1 cellular context compared by ENCODE assay signal in genomic region chr1:107640207-107640606, GRCh38.
A peak's percentile ranks its signal among the peaks of the same experiment; 100 is the strongest.
TF ChIP-seq lines count a peak whose summit lies in the region.

No MANE protein-coding gene starts in this region.

TF ChIP-seq in H1, 55 proteins besides CTCF, POLR2A, EP300 and RAD21:
- TF ChIP-seq MAX (IDR thresholded peaks at IDR 0.05) (no peak), SP2 (IDR thresholded peaks at IDR 0.05; ENCODE audit: low read length) (no peak), CTBP2 (IDR thresholded peaks at IDR 0.05; ENCODE audit: borderline replicate concordance, insufficient read depth, insufficient read length, low read length) (no peak), SP1 (IDR thresholded peaks at IDR 0.05; ENCODE audit: low read depth, low read length) (no peak), ZNF274 (IDR thresholded peaks at IDR 0.05; ENCODE audit: borderline replicate concordance, extremely low read depth, low read length) (no peak), BACH1 (IDR thresholded peaks at IDR 0.05; ENCODE audit: low read length) (no peak), NRF1 (IDR thresholded peaks at IDR 0.05; ENCODE audit: low read depth, low read length) (no peak), SRF (IDR thresholded peaks at IDR 0.05; ENCODE audit: low read depth, low read length) (no peak), CEBPB (IDR thresholded peaks at IDR 0.05; ENCODE audit: low read depth, low read length) (peak; percentile 63; the same call in 1 of the 2 replicates)
